In the genomic region with DNA sequence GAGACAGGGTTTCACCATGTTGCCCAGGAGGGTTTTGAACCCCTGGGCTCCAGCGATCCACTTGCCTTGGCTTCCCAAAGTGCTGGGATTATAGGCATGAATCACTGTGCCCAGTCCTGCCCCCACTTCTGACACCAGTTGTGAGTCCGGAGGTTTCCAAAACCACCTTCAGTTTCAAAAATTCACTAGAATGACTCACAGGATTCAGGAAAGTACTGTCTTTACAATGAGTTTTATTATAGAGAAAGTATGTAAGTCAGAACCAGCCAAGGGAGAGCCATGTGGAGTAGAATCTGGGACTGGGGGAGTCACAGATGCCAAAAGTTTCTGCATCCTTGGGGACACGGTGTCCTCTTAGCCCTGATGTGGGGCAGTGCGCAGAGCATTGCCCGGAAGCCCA, we compare ENCODE assay signal across 9 cellular contexts. TPM values are rescaled to one million over a fixed set of nuclear protein-coding genes. Genes with fewer than 3 reads are reported as not detected.
DNase-seq lines count a peak whose midpoint lies in the region; ATAC-seq and TF ChIP-seq lines count a peak whose summit lies in the region.
"Had no signal": no experiment of that assay in that cellular context is flagged by ENCODE, and none has a peak within 500 bp of the region (broad histone marks: within the 10 kb centered on the region; RNA-seq: fewer than 3 reads in every experiment).

No MANE protein-coding gene starts in this region.

- DNase-seq in AG09309 (ENCODE audit: low read depth) (peak; percentile 75), HFF-Myc (ENCODE audit: extremely low read depth, low read depth) (peak; percentile 50), astrocyte of the hippocampus (ENCODE audit: low read depth, low spot score) (peak; percentile 83), myocyte (ENCODE audit: low read depth) (peak; percentile 51), pons (ENCODE audit: low spot score) (no peak), SIG-M5 treated with dmso at 0.1 percent for 504 hours (lab: John Stamatoyannopoulos, UW; ENCODE audit: unreplicated experiment) (no peak), T-helper 9 cell (no peak)
- DNase-seq: KBM-7 had no signal

- H3K4me3 ChIP-seq in AG09309 (ENCODE audit: control insufficient read depth, low read depth, low read length) (no peak overlapping the region), HFF-Myc (replicated peaks; ENCODE audit: low read depth, low read length) (no peak overlapping the region)

- no peak for ATAC-seq in GM21723 (IDR thresholded peaks at IDR 0.05; ENCODE audit: unreplicated experiment)

- TF ChIP-seq CTCF in AG09309 (IDR thresholded peaks at IDR 0.05; ENCODE audit: control insufficient read depth, insufficient read depth, low read depth, low read length, missing control alignments) = no peak
- no peak for TF ChIP-seq CTCF in HFF-Myc (IDR thresholded peaks at IDR 0.05; ENCODE audit: low read depth, low read length, missing control alignments)

RNA-seq across cellular contexts. Expression of gene PLD6, which starts 55.1 kb away (rescaled TPM):
- 8.8 and 9.4 TPM in 2 replicates for total RNA-seq in myocyte
- 5.4 TPM for polyA plus RNA-seq in myocyte (2012)

Comparison
In these comparisons a context has a peak if more than half of its experiments do, and no peak if none do; other contexts are left out.
1. DNase-seq: peak in AG09309 (single experiment), HFF-Myc (single experiment), astrocyte of the hippocampus (single experiment) and myocyte (single experiment); none in pons (single experiment), SIG-M5 treated with dmso at 0.1 percent for 504 hours (single experiment) and T-helper 9 cell (single experiment).